23 cellular contexts compared by ENCODE assay signal in genomic region chr20:47825011-47825762, GRCh38.
"Had no signal": no experiment of that assay in that cellular context is flagged by ENCODE, and none has a peak within 500 bp of the region (broad histone marks: within the 10 kb centered on the region; RNA-seq: fewer than 3 reads in every experiment).

No MANE protein-coding gene starts in this region.

- H3K4me3 Mint-ChIP-seq: activated CD4-positive, alpha-beta T cell treated with anti-CD3 and anti-CD28 coated beads, Interleukin-2, amount 10 ng/mL, durations not matched to agents 7 days and 5 days; activated CD8-positive, alpha-beta T cell treated with anti-CD3 and anti-CD28 coated beads, Interleukin-2, amount 10 ng/mL, durations not matched to agents 7 days and 5 days; activated T-cell treated with anti-CD3 and anti-CD28 coated beads, Interleukin-2, amount 50 U/mL, for 24 hours; central memory CD8-positive, alpha-beta T cell; nephron progenitor cell; stimulated activated effector memory CD8-positive, alpha-beta T cell treated with anti-CD3 and anti-CD28 coated beads, Interleukin-12 subunit alpha, Interleukin-12 subunit beta, amount 100 ng/mL, for 72 hours; T-cell had no signal

- H3K9me3 Mint-ChIP-seq: activated CD4-positive, alpha-beta T cell treated with anti-CD3 and anti-CD28 coated beads, Interleukin-2, amount 10 ng/mL, durations not matched to agents 7 days and 5 days; activated T-cell treated with anti-CD3 and anti-CD28 coated beads, Interleukin-2, amount 50 U/mL, for 24 hours; activated T-helper 2 cell treated with anti-CD3 and anti-CD28 coated beads, Interferon-gamma antibody, Interleukin-2, Interleukin-4, amounts not matched to agents 10 μg/mL and 5 μg/mL and 100 μg/mL, durations not matched to agents 14 hours and 24 hours and 36 hours; central memory CD8-positive, alpha-beta T cell; nephron progenitor cell; stimulated activated effector memory CD8-positive, alpha-beta T cell treated with anti-CD3 and anti-CD28 coated beads, Interleukin-12 subunit alpha, Interleukin-12 subunit beta, amount 100 ng/mL, for 72 hours; T-cell had no signal

- H3K4me2 ChIP-seq: smooth muscle cell had no signal

- H3K4me1 Mint-ChIP-seq: activated CD4-positive, alpha-beta T cell treated with anti-CD3 and anti-CD28 coated beads, Interleukin-2, amount 10 ng/mL, durations not matched to agents 7 days and 5 days; central memory CD8-positive, alpha-beta T cell; stimulated activated effector memory CD8-positive, alpha-beta T cell treated with anti-CD3 and anti-CD28 coated beads, Interleukin-12 subunit alpha, Interleukin-12 subunit beta, amount 100 ng/mL, for 72 hours; T-cell had no signal

- H3K36me3 Mint-ChIP-seq: stimulated activated effector memory CD8-positive, alpha-beta T cell treated with anti-CD3 and anti-CD28 coated beads, Interleukin-12 subunit alpha, Interleukin-12 subunit beta, amount 100 ng/mL, for 72 hours; T-cell had no signal

- DNase-seq: activated CD4-positive, alpha-beta T cell treated with anti-CD3 and anti-CD28 coated beads, Interleukin-2, amount 10 ng/mL, durations not matched to agents 7 days and 5 days; activated CD8-positive, alpha-beta T cell treated with anti-CD3 and anti-CD28 coated beads, Interleukin-2, amount 10 ng/mL, durations not matched to agents 7 days and 5 days; activated naive CD4-positive, alpha-beta T cell treated with anti-CD3 and anti-CD28 coated beads, Interleukin-2, amount 50 U/mL, for 16 hours; activated T-cell treated with anti-CD3 and anti-CD28 coated beads, Interleukin-2, amount 50 U/mL, for 24 hours; brain microvascular endothelial cell; colonic mucosa; foreskin melanocyte; glutamatergic neuron; hippocampal formation; islet precursor cell; left colon; nephron progenitor cell; stimulated activated CD4-positive, alpha-beta T cell treated with anti-CD3 and anti-CD28 coated beads, Interleukin-4, amount 100 ng/mL, for 24 hours; T-cell; T1000 had no signal

- H3K27ac Mint-ChIP-seq: activated CD4-positive, alpha-beta T cell treated with anti-CD3 and anti-CD28 coated beads, Interleukin-2, amount 10 ng/mL, durations not matched to agents 7 days and 5 days; activated CD8-positive, alpha-beta T cell treated with anti-CD3 and anti-CD28 coated beads, Interleukin-2, amount 10 ng/mL, durations not matched to agents 7 days and 5 days; activated T-cell treated with anti-CD3 and anti-CD28 coated beads, Interleukin-2, amount 50 U/mL, for 24 hours; activated T-helper 2 cell treated with anti-CD3 and anti-CD28 coated beads, Interferon-gamma antibody, Interleukin-2, Interleukin-4, amounts not matched to agents 10 μg/mL and 5 μg/mL and 100 μg/mL, durations not matched to agents 14 hours and 24 hours and 36 hours; nephron progenitor cell; stimulated activated effector memory CD8-positive, alpha-beta T cell treated with anti-CD3 and anti-CD28 coated beads, Interleukin-12 subunit alpha, Interleukin-12 subunit beta, amount 100 ng/mL, for 72 hours; T-cell had no signal

- H3K4me1 ChIP-seq: colonic mucosa, prostate gland, right lobe of liver had no signal

- ATAC-seq: activated CD4-positive, CD25-positive, alpha-beta regulatory T cell treated with anti-CD3 and anti-CD28 coated beads, Interleukin-2, amount 50 U/mL, for 24 hours; activated CD8-positive, alpha-beta T cell treated with anti-CD3 and anti-CD28 coated beads, Interleukin-2, amount 10 ng/mL, durations not matched to agents 7 days and 5 days; left colon; stimulated activated effector memory CD8-positive, alpha-beta T cell treated with anti-CD3 and anti-CD28 coated beads, Interleukin-12 subunit alpha, Interleukin-12 subunit beta, amount 100 ng/mL, for 72 hours; T-cell had no signal

- H3K27me3 ChIP-seq: brain microvascular endothelial cell, colonic mucosa, right lobe of liver had no signal

- H3K9me3 ChIP-seq: colonic mucosa, prostate gland, right lobe of liver had no signal

- H3K27me3 Mint-ChIP-seq: activated T-cell treated with anti-CD3 and anti-CD28 coated beads, Interleukin-2, amount 50 U/mL, for 24 hours had no signal

- H3K27ac ChIP-seq: brain microvascular endothelial cell, colonic mucosa, prostate gland, right lobe of liver had no signal

- H3K36me3 ChIP-seq: brain microvascular endothelial cell, colonic mucosa, prostate gland, right lobe of liver had no signal

- H3K4me3 ChIP-seq: colonic mucosa, lung, prostate gland, right lobe of liver, smooth muscle cell had no signal
